In genomic region chr18:49814147-49814499, GRCh38 we compare ENCODE assay signal across 7 cellular contexts. TPM values are rescaled to one million over a fixed set of nuclear protein-coding genes. Genes with fewer than 3 reads are reported as not detected.
DNase-seq lines count a peak whose midpoint lies in the region; ATAC-seq and TF ChIP-seq lines count a peak whose summit lies in the region.

No MANE protein-coding gene starts in this region.

- H3K27ac ChIP-seq in HEK293 (ENCODE audit: extremely low read depth, low read depth, low read length), result peak overlapping the region; percentile 96; the same call in 1 of the 2 replicates

- no peaks in the 10 kb centered on the region; a peak in 1 of 3 replicates for H3K36me3 ChIP-seq in HEK293 (ENCODE audit: control insufficient read depth in 2 of 2, insufficient read depth in 1 of 2, low read length in 2 of 2)
- H3K36me3 ChIP-seq in mucosa of stomach (ENCODE audit: control insufficient read depth, insufficient read depth, low read length), result no peaks in the 10 kb centered on the region

- peaks cover 2% of the 10 kb centered on the region for H3K27me3 Mint-ChIP-seq in endothelial cell (ENCODE audit: unreplicated experiment)
- H3K27me3 Mint-ChIP-seq in stimulated activated naive CD8-positive, alpha-beta T cell treated with anti-CD3 and anti-CD28 coated beads, Interleukin-15, amount 100 ng/mL, for 72 hours, result no peaks in the 10 kb centered on the region

- peaks cover 8% of the 10 kb centered on the region for H3K9me3 Mint-ChIP-seq in endothelial cell (ENCODE audit: unreplicated experiment)
- peaks cover 6% of the 10 kb centered on the region in 2 donors for H3K9me3 Mint-ChIP-seq in stimulated activated naive CD8-positive, alpha-beta T cell treated with anti-CD3 and anti-CD28 coated beads, Interleukin-15, amount 100 ng/mL, for 72 hours

- TF ChIP-seq CTCF in HEK293 (tag by site-specific recombination; IDR thresholded peaks at IDR 0.05), result 0 out of 2 replicates have a peak, but pooled peaks have one; percentile 13
- no peak for TF ChIP-seq CTCF in endothelial cell (IDR thresholded peaks at IDR 0.05; ENCODE audit: unreplicated experiment)

- H3K4me3 ChIP-seq in GM08714 (ENCODE audit: low read length) (peak overlapping the region; percentile 70), HEK293 (ENCODE audit: low read depth, low read length) (peak overlapping the region; percentile 76), mucosa of stomach (ENCODE audit: low read length) (peak overlapping the region; percentile 82)

- ATAC-seq in stimulated activated naive CD8-positive, alpha-beta T cell treated with anti-CD3 and anti-CD28 coated beads, Interleukin-15, amount 100 ng/mL, for 72 hours, result peak; percentile 77

- peak overlapping the region; percentile 96 for H3K4me3 Mint-ChIP-seq in endothelial cell (ENCODE audit: unreplicated experiment)
- H3K4me3 Mint-ChIP-seq in stimulated activated naive CD8-positive, alpha-beta T cell treated with anti-CD3 and anti-CD28 coated beads, Interleukin-15, amount 100 ng/mL, for 72 hours, result peak overlapping the region; percentile 90 to 91

- no peaks in the 10 kb centered on the region for H3K27me3 ChIP-seq in mucosa of stomach (ENCODE audit: control insufficient read depth, insufficient read depth, low read length)

- H3K4me1 ChIP-seq in HEK293 (ENCODE audit: control insufficient read depth, insufficient read depth, low read length) (peaks cover 22% of the 10 kb centered on the region), mucosa of stomach (ENCODE audit: control insufficient read depth, insufficient read depth, low read length) (peaks cover 11% of the 10 kb centered on the region)

- H3K27ac Mint-ChIP-seq in endothelial cell (ENCODE audit: unreplicated experiment), result peak overlapping the region; percentile 93
- peak overlapping the region; percentile 97 to 99 for H3K27ac Mint-ChIP-seq in stimulated activated naive CD8-positive, alpha-beta T cell treated with anti-CD3 and anti-CD28 coated beads, Interleukin-15, amount 100 ng/mL, for 72 hours

- CTCF ChIA-PET in HEK293 (lab: Yijun Ruan, JAX), result interaction anchor here (1.1 kb wide), 1 partner anchor 44 kb away, joined by 4 read pairs; no protein-coding TSS in a partner anchor

- DNase-seq in NCI-H1092 (lab: John Stamatoyannopoulos, UW), result peak; percentile 68
- peak; percentile 50 to 51 for DNase-seq in activated CD4-positive, alpha-beta T cell treated with anti-CD3 and anti-CD28 coated beads, Interleukin-2, amount 50 U/mL, for 4 hours
- DNase-seq in endothelial cell (ENCODE audit: low spot score), result peak; percentile 46
- DNase-seq in stimulated activated naive CD8-positive, alpha-beta T cell treated with anti-CD3 and anti-CD28 coated beads, Interleukin-15, amount 100 ng/mL, for 72 hours, result peak; percentile 75 to 81

- POLR2A ChIA-PET in HEK293 (lab: Yijun Ruan, JAX), result interaction anchor here (0.6 to 1.0 kb wide), 4 partner anchors 20 to 327 kb away, joined by 3 to 12 read pairs (median 4); no protein-coding TSS in a partner anchor

- no peaks in the 10 kb centered on the region for H3K9me3 ChIP-seq in HEK293 (ENCODE audit: control insufficient read depth, insufficient read depth, low read depth, low read length)
- H3K9me3 ChIP-seq in mucosa of stomach (ENCODE audit: control insufficient read depth, low read length), result no peaks in the 10 kb centered on the region

- peaks cover 19% of the 10 kb centered on the region for H3K4me1 Mint-ChIP-seq in endothelial cell (ENCODE audit: unreplicated experiment)
- peaks cover 40% of the 10 kb centered on the region for H3K4me1 Mint-ChIP-seq in stimulated activated naive CD8-positive, alpha-beta T cell treated with anti-CD3 and anti-CD28 coated beads, Interleukin-15, amount 100 ng/mL, for 72 hours

- peak overlapping the region; percentile 96 for H3K9ac ChIP-seq in mucosa of stomach (ENCODE audit: low read length)

- peaks cover 13% of the 10 kb centered on the region for H3K36me3 Mint-ChIP-seq in endothelial cell (ENCODE audit: low read depth, unreplicated experiment)

TF ChIP-seq in HEK293, 187 proteins besides CTCF, POLR2A, EP300 and RAD21 (continues in another document):
- no peak for TF ChIP-seq ZNF76 (tag by site-specific recombination; IDR thresholded peaks at IDR 0.05; ENCODE audit: borderline replicate concordance, low read depth)
- TF ChIP-seq, protein P1, sequence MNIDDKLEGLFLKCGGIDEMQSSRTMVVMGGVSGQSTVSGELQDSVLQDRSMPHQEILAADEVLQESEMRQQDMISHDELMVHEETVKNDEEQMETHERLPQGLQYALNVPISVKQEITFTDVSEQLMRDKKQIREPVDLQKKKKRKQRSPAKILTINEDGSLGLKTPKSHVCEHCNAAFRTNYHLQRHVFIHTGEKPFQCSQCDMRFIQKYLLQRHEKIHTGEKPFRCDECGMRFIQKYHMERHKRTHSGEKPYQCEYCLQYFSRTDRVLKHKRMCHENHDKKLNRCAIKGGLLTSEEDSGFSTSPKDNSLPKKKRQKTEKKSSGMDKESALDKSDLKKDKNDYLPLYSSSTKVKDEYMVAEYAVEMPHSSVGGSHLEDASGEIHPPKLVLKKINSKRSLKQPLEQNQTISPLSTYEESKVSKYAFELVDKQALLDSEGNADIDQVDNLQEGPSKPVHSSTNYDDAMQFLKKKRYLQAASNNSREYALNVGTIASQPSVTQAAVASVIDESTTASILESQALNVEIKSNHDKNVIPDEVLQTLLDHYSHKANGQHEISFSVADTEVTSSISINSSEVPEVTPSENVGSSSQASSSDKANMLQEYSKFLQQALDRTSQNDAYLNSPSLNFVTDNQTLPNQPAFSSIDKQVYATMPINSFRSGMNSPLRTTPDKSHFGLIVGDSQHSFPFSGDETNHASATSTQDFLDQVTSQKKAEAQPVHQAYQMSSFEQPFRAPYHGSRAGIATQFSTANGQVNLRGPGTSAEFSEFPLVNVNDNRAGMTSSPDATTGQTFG (tag by site-specific recombination; IDR thresholded peaks at IDR 0.05; ENCODE audit: borderline replicate concordance), result no peak
- no peak for TF ChIP-seq ZBTB7A (tag by site-specific recombination; IDR thresholded peaks at IDR 0.05; ENCODE audit: low read depth)
- no peak for TF ChIP-seq ZSCAN18 (tag by site-specific recombination; IDR thresholded peaks at IDR 0.05)
- TF ChIP-seq TRIM28 (IDR thresholded peaks at IDR 0.05; ENCODE audit: borderline replicate concordance, low read length), result no peak
- TF ChIP-seq GLIS2 (tag by site-specific recombination; IDR thresholded peaks at IDR 0.05), result peak; percentile 13
- TF ChIP-seq ZBTB10 (tag by site-specific recombination; IDR thresholded peaks at IDR 0.05), result peak; percentile 46; the same call in 1 of the 2 replicates
- no peak for TF ChIP-seq SCRT2 (tag by site-specific recombination; IDR thresholded peaks at IDR 0.05)
- TF ChIP-seq KLF8 (tag by site-specific recombination; IDR thresholded peaks at IDR 0.05), result no peak; the same call in 1 of the 2 replicates
- TF ChIP-seq ZNF843 (tag by site-specific recombination; IDR thresholded peaks at IDR 0.05), result no peak
- TF ChIP-seq ZNF701 (tag by site-specific recombination; IDR thresholded peaks at IDR 0.05), result no peak
- no peak for TF ChIP-seq ZNF626 (tag by site-specific recombination; IDR thresholded peaks at IDR 0.05)
- no peak for TF ChIP-seq ZNF423 (tag by site-specific recombination; IDR thresholded peaks at IDR 0.05)
- no peak for TF ChIP-seq ZNF658 (tag by site-specific recombination; IDR thresholded peaks at IDR 0.05)
- no peak for TF ChIP-seq ZNF561 (tag by site-specific recombination; IDR thresholded peaks at IDR 0.05; ENCODE audit: borderline replicate concordance)
- TF ChIP-seq, protein P2, sequence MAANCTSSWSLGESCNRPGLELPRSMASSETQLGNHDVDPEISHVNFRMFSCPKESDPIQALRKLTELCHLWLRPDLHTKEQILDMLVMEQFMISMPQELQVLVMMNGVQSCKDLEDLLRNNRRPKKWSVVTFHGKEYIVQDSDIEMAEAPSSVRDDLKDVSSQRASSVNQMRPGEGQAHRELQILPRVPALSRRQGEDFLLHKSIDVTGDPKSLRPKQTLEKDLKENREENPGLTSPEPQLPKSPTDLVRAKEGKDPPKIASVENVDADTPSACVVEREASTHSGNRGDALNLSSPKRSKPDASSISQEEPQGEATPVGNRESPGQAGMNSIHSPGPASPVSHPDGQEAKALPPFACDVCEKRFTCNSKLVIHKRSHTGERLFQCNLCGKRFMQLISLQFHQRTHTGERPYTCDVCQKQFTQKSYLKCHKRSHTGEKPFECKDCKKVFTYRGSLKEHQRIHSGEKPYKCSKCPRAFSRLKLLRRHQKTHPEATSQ (tag by site-specific recombination; IDR thresholded peaks at IDR 0.05), result no peak
- TF ChIP-seq ZNF239 (tag by site-specific recombination; IDR thresholded peaks at IDR 0.05), result 0 out of 2 replicates have a peak, but pooled peaks have one; percentile 21

RNA-seq across cellular contexts. Expression of gene ACAA2, which starts 0.8 kb away (rescaled TPM):
- 50.6 TPM for total RNA-seq in endothelial cell (ENCODE audit: unreplicated experiment)

Comparison
In these comparisons a context has a peak if more than half of its experiments do, and no peak if none do; other contexts are left out.
1. Peak in every context shown above with its lines: DNase-seq, ATAC-seq, H3K4me3 ChIP-seq and H3K27ac ChIP-seq.